In the genomic region with DNA sequence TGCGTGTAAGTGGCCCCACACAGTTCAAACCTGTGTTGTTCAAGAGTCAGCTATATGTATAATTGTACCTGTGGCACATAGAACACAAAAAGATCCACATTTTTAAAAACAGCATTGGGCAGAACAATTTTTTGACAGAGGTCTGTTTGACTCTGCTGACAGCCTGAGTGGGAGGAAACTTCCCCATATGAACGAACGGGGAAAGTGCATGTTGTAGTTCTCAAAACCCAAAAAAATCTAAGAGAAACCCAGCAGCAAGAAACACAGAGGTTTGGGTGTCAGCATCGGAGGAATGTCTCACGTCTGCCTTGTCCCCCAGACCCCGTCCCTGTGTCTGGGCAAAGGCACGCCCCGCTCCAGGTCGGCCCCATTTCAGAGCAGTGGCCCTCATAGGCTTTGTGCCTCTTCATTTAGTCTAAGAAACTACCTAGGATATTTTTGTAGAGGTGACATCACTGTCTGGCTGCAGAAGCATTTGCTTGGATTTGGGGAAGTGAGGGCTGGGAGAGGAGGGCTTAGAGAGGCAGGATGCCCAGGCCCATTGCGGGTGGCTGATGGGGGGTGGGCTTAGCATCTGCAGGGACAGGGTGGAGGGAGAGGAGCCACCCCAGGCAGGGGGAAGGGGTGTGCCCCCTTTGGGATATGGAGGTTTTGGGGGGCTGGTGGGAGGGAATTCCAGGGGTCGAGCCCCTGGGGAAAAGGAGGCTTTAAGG, we compare ENCODE assay signal across 2 cellular contexts.
TF ChIP-seq lines count a peak whose summit lies in the region.

No MANE protein-coding gene starts in this region.

TF ChIP-seq in HEK293, 187 proteins besides CTCF, POLR2A, EP300 and RAD21:
- TF ChIP-seq ZBTB10 (tag by site-specific recombination; IDR thresholded peaks at IDR 0.05) (peak; percentile 28; the same call in 1 of the 2 replicates), ZNF658 (tag by site-specific recombination; IDR thresholded peaks at IDR 0.05) (no peak)

TF ChIP-seq in SK-N-SH treated with all-trans-retinoic acid at 6 μM for 48 hours, 23 proteins besides CTCF, POLR2A, EP300 and RAD21 (continued from another document):
- TF ChIP-seq, protein P1, sequence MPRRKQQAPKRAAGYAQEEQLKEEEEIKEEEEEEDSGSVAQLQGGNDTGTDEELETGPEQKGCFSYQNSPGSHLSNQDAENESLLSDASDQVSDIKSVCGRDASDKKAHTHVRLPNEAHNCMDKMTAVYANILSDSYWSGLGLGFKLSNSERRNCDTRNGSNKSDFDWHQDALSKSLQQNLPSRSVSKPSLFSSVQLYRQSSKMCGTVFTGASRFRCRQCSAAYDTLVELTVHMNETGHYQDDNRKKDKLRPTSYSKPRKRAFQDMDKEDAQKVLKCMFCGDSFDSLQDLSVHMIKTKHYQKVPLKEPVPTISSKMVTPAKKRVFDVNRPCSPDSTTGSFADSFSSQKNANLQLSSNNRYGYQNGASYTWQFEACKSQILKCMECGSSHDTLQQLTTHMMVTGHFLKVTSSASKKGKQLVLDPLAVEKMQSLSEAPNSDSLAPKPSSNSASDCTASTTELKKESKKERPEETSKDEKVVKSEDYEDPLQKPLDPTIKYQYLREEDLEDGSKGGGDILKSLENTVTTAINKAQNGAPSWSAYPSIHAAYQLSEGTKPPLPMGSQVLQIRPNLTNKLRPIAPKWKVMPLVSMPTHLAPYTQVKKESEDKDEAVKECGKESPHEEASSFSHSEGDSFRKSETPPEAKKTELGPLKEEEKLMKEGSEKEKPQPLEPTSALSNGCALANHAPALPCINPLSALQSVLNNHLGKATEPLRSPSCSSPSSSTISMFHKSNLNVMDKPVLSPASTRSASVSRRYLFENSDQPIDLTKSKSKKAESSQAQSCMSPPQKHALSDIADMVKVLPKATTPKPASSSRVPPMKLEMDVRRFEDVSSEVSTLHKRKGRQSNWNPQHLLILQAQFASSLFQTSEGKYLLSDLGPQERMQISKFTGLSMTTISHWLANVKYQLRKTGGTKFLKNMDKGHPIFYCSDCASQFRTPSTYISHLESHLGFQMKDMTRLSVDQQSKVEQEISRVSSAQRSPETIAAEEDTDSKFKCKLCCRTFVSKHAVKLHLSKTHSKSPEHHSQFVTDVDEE (CRISPR knock-in tag; IDR thresholded peaks at IDR 0.05) = no peak
- no peak for TF ChIP-seq TCF4 (CRISPR knock-in tag; IDR thresholded peaks at IDR 0.05; ENCODE audit: borderline replicate concordance)
- TF ChIP-seq ZFP30 (CRISPR knock-in tag; IDR thresholded peaks at IDR 0.05) = no peak
- no peak for TF ChIP-seq POU6F1 (CRISPR knock-in tag; IDR thresholded peaks at IDR 0.05; ENCODE audit: borderline replicate concordance, low read depth)
- no peak for TF ChIP-seq ARNTL (CRISPR knock-in tag; IDR thresholded peaks at IDR 0.05; ENCODE audit: borderline replicate concordance, low read depth)
- TF ChIP-seq, protein P2, sequence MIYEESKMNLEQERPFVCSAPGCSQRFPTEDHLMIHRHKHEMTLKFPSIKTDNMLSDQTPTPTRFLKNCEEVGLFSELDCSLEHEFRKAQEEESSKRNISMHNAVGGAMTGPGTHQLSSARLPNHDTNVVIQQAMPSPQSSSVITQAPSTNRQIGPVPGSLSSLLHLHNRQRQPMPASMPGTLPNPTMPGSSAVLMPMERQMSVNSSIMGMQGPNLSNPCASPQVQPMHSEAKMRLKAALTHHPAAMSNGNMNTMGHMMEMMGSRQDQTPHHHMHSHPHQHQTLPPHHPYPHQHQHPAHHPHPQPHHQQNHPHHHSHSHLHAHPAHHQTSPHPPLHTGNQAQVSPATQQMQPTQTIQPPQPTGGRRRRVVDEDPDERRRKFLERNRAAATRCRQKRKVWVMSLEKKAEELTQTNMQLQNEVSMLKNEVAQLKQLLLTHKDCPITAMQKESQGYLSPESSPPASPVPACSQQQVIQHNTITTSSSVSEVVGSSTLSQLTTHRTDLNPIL (CRISPR knock-in tag; IDR thresholded peaks at IDR 0.05; ENCODE audit: low read depth) = no peak
- TF ChIP-seq, protein P3, sequence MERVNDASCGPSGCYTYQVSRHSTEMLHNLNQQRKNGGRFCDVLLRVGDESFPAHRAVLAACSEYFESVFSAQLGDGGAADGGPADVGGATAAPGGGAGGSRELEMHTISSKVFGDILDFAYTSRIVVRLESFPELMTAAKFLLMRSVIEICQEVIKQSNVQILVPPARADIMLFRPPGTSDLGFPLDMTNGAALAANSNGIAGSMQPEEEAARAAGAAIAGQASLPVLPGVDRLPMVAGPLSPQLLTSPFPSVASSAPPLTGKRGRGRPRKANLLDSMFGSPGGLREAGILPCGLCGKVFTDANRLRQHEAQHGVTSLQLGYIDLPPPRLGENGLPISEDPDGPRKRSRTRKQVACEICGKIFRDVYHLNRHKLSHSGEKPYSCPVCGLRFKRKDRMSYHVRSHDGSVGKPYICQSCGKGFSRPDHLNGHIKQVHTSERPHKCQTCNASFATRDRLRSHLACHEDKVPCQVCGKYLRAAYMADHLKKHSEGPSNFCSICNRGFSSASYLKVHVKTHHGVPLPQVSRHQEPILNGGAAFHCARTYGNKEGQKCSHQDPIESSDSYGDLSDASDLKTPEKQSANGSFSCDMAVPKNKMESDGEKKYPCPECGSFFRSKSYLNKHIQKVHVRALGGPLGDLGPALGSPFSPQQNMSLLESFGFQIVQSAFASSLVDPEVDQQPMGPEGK (CRISPR knock-in tag; IDR thresholded peaks at IDR 0.05; ENCODE audit: borderline replicate concordance) = no peak
- no peak for TF ChIP-seq ZNF70 (CRISPR knock-in tag; IDR thresholded peaks at IDR 0.05)
